ENCODE assay signal across 8 cellular contexts in the genomic region with DNA sequence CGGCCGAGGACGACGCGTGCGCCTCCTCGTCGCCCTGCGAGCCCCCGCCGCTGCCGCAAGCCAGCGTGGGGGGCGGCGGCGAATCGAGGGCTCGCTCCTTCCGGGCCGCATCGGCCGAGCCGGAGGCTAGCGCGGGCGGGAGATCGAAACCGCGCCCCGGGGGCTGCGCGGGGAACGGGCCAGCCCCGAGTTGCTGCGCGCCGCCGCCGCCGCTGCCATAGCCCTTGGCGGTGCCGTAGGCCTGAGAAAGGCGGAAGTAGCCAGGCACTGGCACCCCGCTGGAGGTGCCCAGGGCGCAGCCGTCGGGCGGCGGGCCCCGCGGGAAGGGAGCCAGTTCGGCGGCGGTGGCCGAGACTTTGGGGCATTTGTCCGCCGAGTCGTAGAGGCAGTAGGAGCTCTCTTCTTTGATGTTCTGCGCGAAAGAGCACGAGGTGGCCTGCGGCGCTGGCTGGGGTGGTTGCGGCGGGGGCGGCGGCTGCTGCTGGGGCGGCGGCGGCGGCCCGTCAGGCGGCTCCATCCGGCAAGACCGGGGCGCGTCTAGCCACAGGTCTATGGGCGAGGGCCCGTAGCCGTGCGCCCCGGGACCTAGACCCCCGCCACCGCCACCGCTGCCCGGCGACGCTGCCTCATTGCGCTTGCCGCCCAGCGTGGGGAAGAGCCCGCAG. TPM values are rescaled to one million over a fixed set of nuclear protein-coding genes. Genes with fewer than 3 reads are reported as not detected.
A peak's percentile ranks its signal among the peaks of the same experiment; 100 is the strongest.
DNase-seq lines count a peak whose midpoint lies in the region; ATAC-seq and TF ChIP-seq lines count a peak whose summit lies in the region.

No MANE protein-coding gene starts in this region.

- DNase-seq in activated CD4-positive, alpha-beta T cell treated with anti-CD3 and anti-CD28 coated beads for 1 hour, result peak; percentile 8
- DNase-seq in activated CD4-positive, alpha-beta T cell treated with anti-CD3 and anti-CD28 coated beads, Interleukin-2, amount 10 ng/mL, durations not matched to agents 7 days and 5 days, result no peak
- peak in 1 of 2 experiments; percentile 75 for DNase-seq in SJSA1 (ENCODE audit: low read depth in 1 of 2, low spot score in 2 of 2)
- peak; percentile 18 for DNase-seq in glutamatergic neuron
- peak; percentile 65 for DNase-seq in sciatic nerve (ENCODE audit: low spot score)
- no peak for DNase-seq in Karpas-422
- no peak for DNase-seq in 8988T

- H3K4me3 ChIP-seq in SJSA1, result peak overlapping the region; percentile 57
- no peak overlapping the region for H3K4me3 ChIP-seq in Karpas-422 (ENCODE audit: low read length)

- no peak overlapping the region for H3K4me2 ChIP-seq in Karpas-422 (ENCODE audit: low read depth, low read length, poor library complexity, severe bottlenecking)

- peaks cover 8% of the 10 kb centered on the region for H3K4me1 Mint-ChIP-seq in activated CD4-positive, alpha-beta T cell treated with anti-CD3 and anti-CD28 coated beads, Interleukin-2, amount 10 ng/mL, durations not matched to agents 7 days and 5 days
- H3K4me1 Mint-ChIP-seq in glutamatergic neuron (ENCODE audit: low read depth, unreplicated experiment), result no peaks in the 10 kb centered on the region

- intact Hi-C loops in sciatic nerve (cut with DNase I), result no loop called here

- H3K9me2 ChIP-seq in Karpas-422 (replicated peaks; ENCODE audit: insufficient read depth, low read length), result no peaks in the 10 kb centered on the region

- no peak overlapping the region for H2AFZ ChIP-seq in Karpas-422 (ENCODE audit: low read length)

- H3K27me3 ChIP-seq in SJSA1 (replicated peaks), result no peaks in the 10 kb centered on the region
- no peaks in the 10 kb centered on the region for H3K27me3 ChIP-seq in Karpas-422 (ENCODE audit: low read length)

- no peaks in the 10 kb centered on the region for H3K79me2 ChIP-seq in Karpas-422 (ENCODE audit: low read length)

- no peak for TF ChIP-seq CTCF in glutamatergic neuron (IDR thresholded peaks at IDR 0.05; ENCODE audit: partially characterized antibody, unreplicated experiment)

- H3K9me3 ChIP-seq in SJSA1 (replicated peaks), result no peaks in the 10 kb centered on the region
- H3K9me3 ChIP-seq in Karpas-422 (ENCODE audit: low read length), result no peaks in the 10 kb centered on the region

- peaks cover 67% of the 10 kb centered on the region for H3K27me3 Mint-ChIP-seq in activated CD4-positive, alpha-beta T cell treated with anti-CD3 and anti-CD28 coated beads, Interleukin-2, amount 10 ng/mL, durations not matched to agents 7 days and 5 days
- peaks cover 37% of the 10 kb centered on the region for H3K27me3 Mint-ChIP-seq in glutamatergic neuron (ENCODE audit: unreplicated experiment)

- H3K27ac ChIP-seq in SJSA1 (peak overlapping the region; percentile 93), Karpas-422 (ENCODE audit: low read length) (no peak overlapping the region)

- peaks cover 63% of the 10 kb centered on the region for H3K4me1 ChIP-seq in SJSA1 (replicated peaks)
- H3K4me1 ChIP-seq in Karpas-422 (ENCODE audit: low read length), result no peaks in the 10 kb centered on the region

- peaks cover 8% of the 10 kb centered on the region for H3K36me3 Mint-ChIP-seq in activated CD4-positive, alpha-beta T cell treated with anti-CD3 and anti-CD28 coated beads, Interleukin-2, amount 10 ng/mL, durations not matched to agents 7 days and 5 days (ENCODE audit: low read depth)
- H3K36me3 Mint-ChIP-seq in glutamatergic neuron (ENCODE audit: unreplicated experiment), result peaks cover 4% of the 10 kb centered on the region

- H3K9ac ChIP-seq in Karpas-422 (ENCODE audit: low read length), result no peak overlapping the region

- no peaks in the 10 kb centered on the region for H4K20me1 ChIP-seq in Karpas-422 (ENCODE audit: insufficient read depth, low read depth, low read length)

- POLR2A ChIA-PET in activated CD4-positive, alpha-beta T cell treated with anti-CD3 and anti-CD28 coated beads, Interleukin-2, amount 10 ng/mL, durations not matched to agents 7 days and 5 days (lab: Charles Lee), result no interaction called here

- ATAC-seq in sciatic nerve (no peak), GM21360 (IDR thresholded peaks at IDR 0.05; ENCODE audit: unreplicated experiment) (no peak)

- no peaks in the 10 kb centered on the region for H3K9me3 Mint-ChIP-seq in activated CD4-positive, alpha-beta T cell treated with anti-CD3 and anti-CD28 coated beads, Interleukin-2, amount 10 ng/mL, durations not matched to agents 7 days and 5 days
- H3K9me3 Mint-ChIP-seq in glutamatergic neuron (ENCODE audit: unreplicated experiment), result peaks cover 6% of the 10 kb centered on the region

- no peak overlapping the region for H3K4me3 Mint-ChIP-seq in activated CD4-positive, alpha-beta T cell treated with anti-CD3 and anti-CD28 coated beads, Interleukin-2, amount 10 ng/mL, durations not matched to agents 7 days and 5 days
- no peak overlapping the region for H3K4me3 Mint-ChIP-seq in glutamatergic neuron (ENCODE audit: unreplicated experiment)

- H3K27ac Mint-ChIP-seq in activated CD4-positive, alpha-beta T cell treated with anti-CD3 and anti-CD28 coated beads, Interleukin-2, amount 10 ng/mL, durations not matched to agents 7 days and 5 days, result no peak overlapping the region
- H3K27ac Mint-ChIP-seq in glutamatergic neuron (ENCODE audit: unreplicated experiment), result no peak overlapping the region

- CTCF ChIA-PET in activated CD4-positive, alpha-beta T cell treated with anti-CD3 and anti-CD28 coated beads, Interleukin-2, amount 10 ng/mL, durations not matched to agents 7 days and 5 days (lab: Charles Lee), result interaction anchor here (0.6 to 1.9 kb wide), 5 partner anchors 10 to 23 kb away, joined by 3 to 7 read pairs (median 4); partner anchors contain the start of gene HOXA11

- H3K36me3 ChIP-seq in SJSA1 (peaks cover 40% of the 10 kb centered on the region), Karpas-422 (ENCODE audit: insufficient read depth, low read length) (no peaks in the 10 kb centered on the region)

RNA-seq across cellular contexts. Expression of gene HOXA10, which starts 0.6 kb away (rescaled TPM):
- not detected for total RNA-seq in activated CD4-positive, alpha-beta T cell treated with anti-CD3 and anti-CD28 coated beads, Interleukin-2, amount 10 ng/mL, durations not matched to agents 7 days and 5 days
- total RNA-seq in SJSA1 (2014; rRNA removed; shearing (Covaris generic)), result 8.6 and 15.5 TPM in 2 replicates
- total RNA-seq in glutamatergic neuron (ENCODE audit: unreplicated experiment) (not detected), sciatic nerve (11.2 TPM)
- not detected in 2 replicates for total RNA-seq in Karpas-422 (2014; rRNA removed; shearing (Covaris generic); ENCODE audit: low replicate concordance)

RNA-seq across cellular contexts. Expression of gene HOXA9, which starts 8.2 kb away (rescaled TPM):
- not detected for total RNA-seq in activated CD4-positive, alpha-beta T cell treated with anti-CD3 and anti-CD28 coated beads, Interleukin-2, amount 10 ng/mL, durations not matched to agents 7 days and 5 days
- 7.0 and 16.3 TPM in 2 replicates for total RNA-seq in SJSA1 (2014; rRNA removed; shearing (Covaris generic))
- total RNA-seq in glutamatergic neuron (ENCODE audit: unreplicated experiment) (not detected), sciatic nerve (7.1 TPM)
- not detected in 2 replicates for total RNA-seq in Karpas-422 (2014; rRNA removed; shearing (Covaris generic); ENCODE audit: low replicate concordance)

RNA-seq across cellular contexts. Expression of gene HOXA11, which starts 11.5 kb away (rescaled TPM):
- not detected for total RNA-seq in activated CD4-positive, alpha-beta T cell treated with anti-CD3 and anti-CD28 coated beads, Interleukin-2, amount 10 ng/mL, durations not matched to agents 7 days and 5 days
- total RNA-seq in SJSA1 (2014; rRNA removed; shearing (Covaris generic)), result 4.4 and 5.9 TPM in 2 replicates
- not detected for total RNA-seq in glutamatergic neuron (ENCODE audit: unreplicated experiment)
- 1.3 TPM for total RNA-seq in sciatic nerve
- not detected in 2 replicates for total RNA-seq in Karpas-422 (2014; rRNA removed; shearing (Covaris generic); ENCODE audit: low replicate concordance)

RNA-seq across cellular contexts. Expression of gene HOXA7, which starts 17.1 kb away (rescaled TPM):
- not detected for total RNA-seq in activated CD4-positive, alpha-beta T cell treated with anti-CD3 and anti-CD28 coated beads, Interleukin-2, amount 10 ng/mL, durations not matched to agents 7 days and 5 days
- total RNA-seq in SJSA1 (2014; rRNA removed; shearing (Covaris generic)), result 0.09 and 2.9 TPM in 2 replicates
- not detected for total RNA-seq in glutamatergic neuron (ENCODE audit: unreplicated experiment)
- total RNA-seq in sciatic nerve, result 6.2 TPM
- 7.5 and 10.2 TPM in 2 replicates for total RNA-seq in Karpas-422 (2014; rRNA removed; shearing (Covaris generic); ENCODE audit: low replicate concordance)

RNA-seq across cellular contexts. Expression of gene HOXA3, which starts 21.2 kb away (rescaled TPM):
- total RNA-seq in activated CD4-positive, alpha-beta T cell treated with anti-CD3 and anti-CD28 coated beads, Interleukin-2, amount 10 ng/mL, durations not matched to agents 7 days and 5 days, result not detected
- total RNA-seq in SJSA1 (2014; rRNA removed; shearing (Covaris generic)), result 0.13 and 1.8 TPM in 2 replicates
- total RNA-seq in glutamatergic neuron (ENCODE audit: unreplicated experiment) (not detected), sciatic nerve (20.9 TPM)
- 1.3 TPM in 2 replicates for total RNA-seq in Karpas-422 (2014; rRNA removed; shearing (Covaris generic); ENCODE audit: low replicate concordance)

Comparison
In these comparisons a context has a peak if more than half of its experiments do, and no peak if none do; other contexts are left out.
1. DNase-seq: peak in activated CD4-positive, alpha-beta T cell treated with anti-CD3 and anti-CD28 coated beads for 1 hour (single experiment), glutamatergic neuron (single experiment) and sciatic nerve (single experiment); none in activated CD4-positive, alpha-beta T cell treated with anti-CD3 and anti-CD28 coated beads, Interleukin-2, amount 10 ng/mL, durations not matched to agents 7 days and 5 days (single experiment), Karpas-422 (single experiment) and 8988T (single experiment).